ENCODE assay signal across 8 cellular contexts in the genomic region with DNA sequence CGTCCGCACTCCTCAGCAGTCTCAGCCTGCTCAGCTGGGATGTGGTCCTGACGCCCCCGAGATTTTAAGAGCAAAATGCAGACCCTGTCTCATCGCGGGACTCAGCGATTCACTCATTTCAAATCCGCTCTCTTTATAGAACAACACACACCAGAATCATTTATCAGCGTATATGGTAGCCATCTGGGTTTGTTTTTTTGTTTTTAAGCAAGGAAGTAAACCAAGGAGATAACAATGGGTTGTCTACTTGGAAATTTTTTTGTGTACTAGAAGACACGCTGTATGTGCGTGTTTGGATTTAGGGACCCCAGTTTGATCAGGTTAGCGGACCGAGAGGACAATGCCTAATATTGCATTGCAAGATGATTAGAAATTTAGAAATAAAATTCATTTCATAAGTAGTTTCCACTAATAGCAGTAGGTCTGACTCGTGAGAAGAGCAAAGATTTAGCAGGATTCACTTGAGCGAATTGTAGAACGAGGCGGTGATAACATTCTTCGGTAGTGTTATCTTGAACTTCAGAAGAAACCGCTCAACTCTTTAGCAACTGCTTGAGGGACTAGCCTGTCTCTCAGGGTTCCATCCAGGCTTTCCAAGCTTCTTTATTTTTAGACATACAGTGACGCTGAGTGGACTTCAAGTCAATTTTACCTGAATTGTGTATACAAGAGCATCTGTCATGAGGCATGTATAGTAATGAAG. TPM values are rescaled to one million over a fixed set of nuclear protein-coding genes. Genes with fewer than 3 reads are reported as not detected.
DNase-seq lines count a peak whose midpoint lies in the region; ATAC-seq and TF ChIP-seq lines count a peak whose summit lies in the region.

No MANE protein-coding gene starts in this region.

- intact Hi-C loops in aorta (cut with DNase I), result loop anchor here in 1 of 2 donors (10.0 kb wide), 1 partner anchor 1099 kb away; no protein-coding TSS in a partner anchor

- DNase-seq in GM12865 (ENCODE audit: low read depth), result peak; percentile 26
- DNase-seq in NT2/D1 (ENCODE audit: low read depth, low spot score), result peak; percentile 23
- DNase-seq in choroid plexus epithelial cell (ENCODE audit: low read depth), result peak; percentile 56
- DNase-seq in aorta, result no peak
- DNase-seq in activated effector memory CD4-positive, alpha-beta T cell treated with anti-CD3 and anti-CD28 coated beads, Interleukin-2, amount 50 U/mL, for 16 hours, result no peak

- peaks cover 77% of the 10 kb centered on the region for H3K79me2 ChIP-seq in ACC112 (ENCODE audit: control insufficient read depth, insufficient read depth, low read length, unreplicated experiment)

- H3K27me3 ChIP-seq in ACC112 (ENCODE audit: insufficient read depth, low read length) (no peaks in the 10 kb centered on the region), NT2/D1 (ENCODE audit: insufficient read depth, insufficient read length) (no peaks in the 10 kb centered on the region), mononuclear cell (ENCODE audit: insufficient read depth, low read length) (no peaks in the 10 kb centered on the region), aorta (ENCODE audit: control insufficient read depth in 1 of 2, insufficient read depth in 2 of 2, low read length in 1 of 2) (no peaks in the 10 kb centered on the region)

- H3K4me3 ChIP-seq in ACC112 (ENCODE audit: low read depth, low read length) (peak overlapping the region; percentile 88), GM12865 (ENCODE audit: low read depth, low read length) (peak overlapping the region; percentile 79), NT2/D1 (ENCODE audit: insufficient read length, low read depth) (peak overlapping the region; percentile 91), choroid plexus epithelial cell (ENCODE audit: low read depth, low read length) (peak overlapping the region; percentile 90), mononuclear cell (ENCODE audit: low read length) (peak overlapping the region; percentile 90), aorta (ENCODE audit: low read length in 2 of 2) (peak overlapping the region; percentile 16 to 77)

- WGBS in aorta, 2 donors, result 0 to 1% methylated on average over 20 of the region's 20 CpGs

- TF ChIP-seq CTCF in GM12865 (IDR thresholded peaks at IDR 0.05; ENCODE audit: insufficient read depth, low read depth, low read length, missing control alignments) (no peak), choroid plexus epithelial cell (conservative IDR thresholded peaks at IDR 0.05; ENCODE audit: low read depth, low read length) (no peak)

- ATAC-seq in HG02885 (IDR thresholded peaks at IDR 0.05; ENCODE audit: poor library complexity, unreplicated experiment) (peak; percentile 17), aorta (ENCODE audit: low FRiP score) (no peak)

- H3K36me3 ChIP-seq in ACC112 (ENCODE audit: insufficient read depth, low read length), result no peaks in the 10 kb centered on the region
- H3K36me3 ChIP-seq in NT2/D1 (ENCODE audit: insufficient read depth, insufficient read length, low read length), result peaks cover 22% of the 10 kb centered on the region
- H3K36me3 ChIP-seq in aorta (ENCODE audit: control insufficient read depth in 1 of 2, insufficient read depth in 2 of 2, low read length in 1 of 2), result no peaks in the 10 kb centered on the region

- H3K9me3 ChIP-seq in NT2/D1 (ENCODE audit: insufficient read depth, low read length) (no peaks in the 10 kb centered on the region), mononuclear cell (ENCODE audit: low read depth, low read length) (no peaks in the 10 kb centered on the region), aorta (ENCODE audit: control insufficient read depth, low read length) (no peaks in the 10 kb centered on the region)

- H3K4me1 ChIP-seq in ACC112 (ENCODE audit: control insufficient read depth, insufficient read depth, low read length, unreplicated experiment), result no peaks in the 10 kb centered on the region
- no peaks in the 10 kb centered on the region for H3K4me1 ChIP-seq in NT2/D1 (ENCODE audit: insufficient read depth, insufficient read length)
- peaks cover 48% of the 10 kb centered on the region for H3K4me1 ChIP-seq in mononuclear cell (ENCODE audit: insufficient read depth, low read length)
- no peaks in the 10 kb centered on the region for H3K4me1 ChIP-seq in aorta (ENCODE audit: control insufficient read depth in 1 of 2, insufficient read depth in 2 of 2, low read length in 2 of 2)

- peak overlapping the region; percentile 96 for H3K27ac ChIP-seq in ACC112 (ENCODE audit: low read depth, low read length)
- peak overlapping the region; percentile 77 to 91 for H3K27ac ChIP-seq in aorta (ENCODE audit: low read depth in 1 of 2, low read length in 2 of 2)

- H3K9ac ChIP-seq in NT2/D1 (ENCODE audit: insufficient read length, low read depth), result peak overlapping the region; percentile 92

- H2AFZ ChIP-seq in ACC112 (ENCODE audit: low read length, unreplicated experiment), result peak overlapping the region; percentile 66

RNA-seq across cellular contexts. Expression of a gene that starts 1.3 kb away (rescaled TPM):
- total RNA-seq in mononuclear cell (40.2 TPM), aorta (10 to 100 TPM; 20.3 to 32.8 TPM)
- polyA plus RNA-seq in aorta, result 10 to 100 TPM; 12.1 to 15.3 TPM

RNA-seq across cellular contexts. Expression of a gene that starts 1.3 kb away (rescaled TPM):
- total RNA-seq in mononuclear cell (21.9 TPM), aorta (10 to 100 TPM; 80.5 to 94.5 TPM)
- 100 to 1,000 TPM; 259 to 735 TPM for polyA plus RNA-seq in aorta

Comparison
In these comparisons a context has a peak if more than half of its experiments do, and no peak if none do; other contexts are left out.
1. DNase-seq: peak in GM12865 (single experiment), NT2/D1 (single experiment) and choroid plexus epithelial cell (single experiment); none in aorta (0 of 2) and activated effector memory CD4-positive, alpha-beta T cell treated with anti-CD3 and anti-CD28 coated beads, Interleukin-2, amount 50 U/mL, for 16 hours (single experiment).
2. Peak in every context shown above with its lines, with median percentiles within 50 percentile points of each other: H3K4me3 ChIP-seq.